Comparison of ENCODE assay signal across 8 cellular contexts in the genomic region with DNA sequence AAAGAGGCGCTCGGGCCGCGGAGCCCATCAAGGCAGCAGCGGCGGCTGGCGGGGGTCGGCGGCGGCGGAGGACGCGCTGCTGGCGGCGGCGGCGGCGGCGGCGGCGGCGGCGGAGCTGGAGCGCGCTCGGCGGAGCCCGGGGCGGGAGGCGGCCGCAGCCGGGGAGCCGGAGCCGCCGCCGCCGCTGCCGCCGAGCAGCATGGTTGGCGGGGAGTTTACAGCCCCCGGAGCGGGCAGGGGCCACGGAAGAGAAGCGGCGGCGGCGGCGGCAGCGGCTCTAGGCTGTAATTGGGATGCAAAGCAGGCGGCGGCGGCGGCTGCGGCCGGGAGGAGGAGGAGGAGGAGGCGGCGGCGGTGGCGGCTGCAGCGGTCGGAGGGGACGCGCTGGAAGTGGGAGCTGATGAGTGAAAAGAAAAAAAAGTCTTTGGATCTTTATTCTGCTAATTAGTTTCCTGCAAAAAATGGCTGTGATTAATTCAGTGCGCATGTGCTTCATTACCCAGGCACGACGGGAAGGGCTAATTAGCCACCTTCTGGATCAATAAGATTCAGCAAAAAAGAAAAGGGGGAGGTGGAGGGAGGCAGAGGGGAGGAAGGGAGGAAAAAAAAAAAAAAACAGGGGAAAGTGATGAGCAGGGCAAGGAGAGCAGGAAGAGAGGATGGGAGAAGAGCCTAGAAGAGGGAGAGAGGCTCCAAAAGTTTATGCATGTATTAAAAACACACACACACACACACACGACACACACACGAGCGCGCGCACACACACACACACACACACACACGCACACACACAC. TPM values are rescaled to one million over a fixed set of nuclear protein-coding genes. Genes with fewer than 3 reads are reported as not detected.
DNase-seq lines count a peak whose midpoint lies in the region; ATAC-seq and TF ChIP-seq lines count a peak whose summit lies in the region.

No MANE protein-coding gene starts in this region.

- peaks cover 16% of the 10 kb centered on the region for H3F3A ChIP-seq in smooth muscle cell (ENCODE audit: low read depth)

- H3K9me3 ChIP-seq in smooth muscle cell (replicated peaks; ENCODE audit: low read depth) = no peaks in the 10 kb centered on the region

- H3K79me2 ChIP-seq in smooth muscle cell (ENCODE audit: low read depth) = peaks cover 31% of the 10 kb centered on the region

- H3K27ac ChIP-seq in 22Rv1 = peak overlapping the region; percentile 83
- no peak overlapping the region for H3K27ac ChIP-seq in smooth muscle cell (ENCODE audit: low read depth)

- WGBS in smooth muscle cell (ENCODE audit: low lambda C conversion rate) = 2% methylated on average over 32 of the region's 72 CpGs

- H3K4me2 ChIP-seq in smooth muscle cell = peak overlapping the region; percentile 85

- H2AFZ ChIP-seq in smooth muscle cell (ENCODE audit: low read depth) = peak overlapping the region; percentile 71

- no peaks in the 10 kb centered on the region for H4K20me1 ChIP-seq in smooth muscle cell (ENCODE audit: low read depth)

- peak; percentile 32 for ATAC-seq in HG02798 (IDR thresholded peaks at IDR 0.05; ENCODE audit: poor library complexity, unreplicated experiment)

- in situ Hi-C loops in astrocyte of the cerebellum (cut with HindIII; ENCODE audit: low sequenced_read_pairs) = no loop called here
- in situ Hi-C loops in G401 (cut with HindIII; ENCODE audit: low sequenced_read_pairs) = no loop called here

- H3K9ac ChIP-seq in smooth muscle cell (ENCODE audit: low read depth) = peak overlapping the region; percentile 60

- TF ChIP-seq CTCF in 22Rv1 (IDR thresholded peaks at IDR 0.05) (no peak), GM12875 (IDR thresholded peaks at IDR 0.05; ENCODE audit: borderline replicate concordance, insufficient read depth, low read depth, low read length) (no peak), astrocyte of the cerebellum (IDR thresholded peaks at IDR 0.05; ENCODE audit: low read depth, low read length, missing control alignments) (no peak), smooth muscle cell (IDR thresholded peaks at IDR 0.05; ENCODE audit: borderline replicate concordance, insufficient read depth, poor library complexity, severe bottlenecking) (no peak)

- DNase-seq in NCI-H226 (peak; percentile 28), astrocyte of the cerebellum (ENCODE audit: low read depth) (no peak), iris pigment epithelial cell (ENCODE audit: low read depth) (peak; percentile 61), smooth muscle cell (lab: John Stamatoyannopoulos, UW; ENCODE audit: unreplicated experiment) (no peak), G401 (ENCODE audit: low spot score) (no peak)

- peaks cover 44% of the 10 kb centered on the region for H3K27me3 ChIP-seq in smooth muscle cell (ENCODE audit: low read depth)

- no peaks in the 10 kb centered on the region for H3K36me3 ChIP-seq in smooth muscle cell (ENCODE audit: low read depth)

- H3K4me1 ChIP-seq in smooth muscle cell (ENCODE audit: low read depth) = peaks cover 69% of the 10 kb centered on the region

- H3K4me3 ChIP-seq in GM12875 (ENCODE audit: low read depth, low read length) = peak overlapping the region; percentile 71
- H3K4me3 ChIP-seq in astrocyte of the cerebellum (ENCODE audit: low read depth, low read length) = peak overlapping the region; percentile 64
- peak overlapping the region; percentile 87 for H3K4me3 ChIP-seq in smooth muscle cell

RNA-seq across cellular contexts. Expression of a gene that starts 10.9 kb away (rescaled TPM):
- total RNA-seq in smooth muscle cell = 6.5 and 9.8 TPM in 2 replicates
- polyA plus RNA-seq in smooth muscle cell = 3.1 and 5.0 TPM in 2 replicates
- total RNA-seq in G401 (2014; rRNA removed; shearing (Covaris generic)) = 1.5 and 3.5 TPM in 2 replicates

Comparison
In these comparisons a context has a peak if more than half of its experiments do, and no peak if none do; other contexts are left out.
1. DNase-seq: peak in NCI-H226 (single experiment) and iris pigment epithelial cell (single experiment); none in astrocyte of the cerebellum (single experiment), smooth muscle cell (single experiment) and G401 (single experiment).
2. Peak in every context shown above with its lines, with median percentiles within 50 percentile points of each other: H3K4me3 ChIP-seq.